ENCODE assay signal across 16 cellular contexts in genomic region chr4:168741281-168742173, GRCh38.
DNase-seq lines count a peak whose midpoint lies in the region; ATAC-seq and TF ChIP-seq lines count a peak whose summit lies in the region.
"Had no signal": no experiment of that assay in that cellular context is flagged by ENCODE, and none has a peak within 500 bp of the region (broad histone marks: within the 10 kb centered on the region; RNA-seq: fewer than 3 reads in every experiment).

No MANE protein-coding gene starts in this region.

- TF ChIP-seq POLR2A in uterus (IDR thresholded peaks at IDR 0.05), result no peak
- TF ChIP-seq POLR2A in esophagus muscularis mucosa (IDR thresholded peaks at IDR 0.05; ENCODE audit: low read depth), result no peak

- intact Hi-C loops in Right ventricle myocardium superior (cut with DNase I) (no loop called here), uterus (cut with DNase I; ENCODE audit: low total_unique reads) (no loop called here), esophagus muscularis mucosa (cut with DNase I) (no loop called here)

- TF ChIP-seq EP300 in esophagus muscularis mucosa (IDR thresholded peaks at IDR 0.05), result no peak

- peaks cover 51% of the 10 kb centered on the region for H3K4me1 Mint-ChIP-seq in mesothelial cell of epicardium

- peak overlapping the region; percentile 35 for H3K27ac Mint-ChIP-seq in mesothelial cell of epicardium
- H3K27ac Mint-ChIP-seq: CD4-positive, alpha-beta T cell; effector memory CD8-positive, alpha-beta T cell had no signal

- peak overlapping the region in 1 of 2 donors; percentile 41 for H3K27ac ChIP-seq in right atrium auricular region
- H3K27ac ChIP-seq in uterus, result peak overlapping the region; percentile 77 to 78
- no peak overlapping the region for H3K27ac ChIP-seq in esophagus muscularis mucosa (replicated peaks in 1 of 4)
- H3K27ac ChIP-seq: thoracic aorta had no signal

- no peaks in the 10 kb centered on the region for H3K27me3 Mint-ChIP-seq in mesothelial cell of epicardium (ENCODE audit: low read depth)

- H3K36me3 Mint-ChIP-seq in mesothelial cell of epicardium, result peaks cover 14% of the 10 kb centered on the region

- DNase-seq in Right ventricle myocardium superior (no peak), right atrium auricular region (ENCODE audit: low spot score) (no peak), UCSD-AML1 (lab: John Stamatoyannopoulos, UW; ENCODE audit: unreplicated experiment) (peak; percentile 10), mesothelial cell of epicardium (ENCODE audit: low spot score in 2 of 2, unreplicated experiment in 2 of 2) (no peak), uterus (no peak), esophagus muscularis mucosa (ENCODE audit: extremely low spot score) (no peak), NCI-H1694 treated with DMSO at 0.1 percent for 48 hours (lab: John Stamatoyannopoulos, UW) (no peak)
- DNase-seq: activated T-cell treated with anti-CD3 and anti-CD28 coated beads, Interleukin-2, amount 50 U/mL, for 1 hour; CD4-positive, alpha-beta T cell; DND-41; effector memory CD8-positive, alpha-beta T cell; MG63; NCI-H774; T1000 had no signal

- peak; percentile 23 for ATAC-seq in Right ventricle myocardium superior (ENCODE audit: poor library complexity)
- ATAC-seq in HG03457 (IDR thresholded peaks at IDR 0.05; ENCODE audit: unreplicated experiment), result no peak
- ATAC-seq: effector memory CD8-positive, alpha-beta T cell had no signal

- H3K4me3 ChIP-seq in right atrium auricular region (no peak overlapping the region), uterus (no peak overlapping the region), esophagus muscularis mucosa (no peak overlapping the region)
- H3K4me3 ChIP-seq: MG63, thoracic aorta had no signal

- H3K4me3 Mint-ChIP-seq in mesothelial cell of epicardium, result no peak overlapping the region
- H3K4me3 Mint-ChIP-seq: CD4-positive, alpha-beta T cell; effector memory CD8-positive, alpha-beta T cell had no signal

- H3K36me3 ChIP-seq in right atrium auricular region (no peaks in the 10 kb centered on the region), uterus (no peaks in the 10 kb centered on the region), esophagus muscularis mucosa (no peaks in the 10 kb centered on the region)
- H3K36me3 ChIP-seq: MG63, thoracic aorta had no signal

- H3K27me3 ChIP-seq in right atrium auricular region (no peaks in the 10 kb centered on the region), uterus (no peaks in the 10 kb centered on the region), esophagus muscularis mucosa (no peaks in the 10 kb centered on the region)
- H3K27me3 ChIP-seq: MG63 had no signal

- H3K9me3 ChIP-seq in right atrium auricular region (no peaks in the 10 kb centered on the region), uterus (no peaks in the 10 kb centered on the region), esophagus muscularis mucosa (no peaks in the 10 kb centered on the region)
- H3K9me3 ChIP-seq: MG63, thoracic aorta had no signal

- H3K4me1 ChIP-seq in right atrium auricular region, result peaks cover 0 to 24% of the 10 kb centered on the region in 2 donors
- H3K4me1 ChIP-seq in uterus, result peaks cover 0 to 6% of the 10 kb centered on the region in 2 donors
- peaks cover 0 to 9% (median 2%) of the 10 kb centered on the region in 4 donors for H3K4me1 ChIP-seq in esophagus muscularis mucosa

- TF ChIP-seq CTCF in right atrium auricular region (IDR thresholded peaks at IDR 0.05) (no peak), mesothelial cell of epicardium (IDR thresholded peaks at IDR 0.05; ENCODE audit: unreplicated experiment) (no peak), uterus (IDR thresholded peaks at IDR 0.05) (no peak), esophagus muscularis mucosa (IDR thresholded peaks at IDR 0.05) (no peak)

- no peaks in the 10 kb centered on the region for H3K9me3 Mint-ChIP-seq in mesothelial cell of epicardium
- H3K9me3 Mint-ChIP-seq: CD4-positive, alpha-beta T cell; effector memory CD8-positive, alpha-beta T cell had no signal

- 88% methylated on average over 11 of the region's 11 CpGs for WGBS in esophagus muscularis mucosa

Comparison
In these comparisons a context has a peak if more than half of its experiments do, and no peak if none do; other contexts are left out.
1. H3K27ac ChIP-seq: peak in uterus (2 of 2); none in esophagus muscularis mucosa (0 of 4).